17 cellular contexts compared by ENCODE assay signal in genomic region chr1:109996476-109996875, GRCh38. TPM values are rescaled to one million over a fixed set of nuclear protein-coding genes. Genes with fewer than 3 reads are reported as not detected.
DNase-seq lines count a peak whose midpoint lies in the region; ATAC-seq and TF ChIP-seq lines count a peak whose summit lies in the region.
"Had no signal": no experiment of that assay in that cellular context is flagged by ENCODE, and none has a peak within 500 bp of the region (broad histone marks: within the 10 kb centered on the region; RNA-seq: fewer than 3 reads in every experiment).

No MANE protein-coding gene starts in this region.

- H3K36me3 ChIP-seq in gastroesophageal sphincter, result no peaks in the 10 kb centered on the region
- H3K36me3 ChIP-seq in subcutaneous abdominal adipose tissue (ENCODE audit: control insufficient read depth in 5 of 5, insufficient read depth in 5 of 5, low read length in 5 of 5), result peaks cover 0 to 4% (median 0%) of the 10 kb centered on the region in 5 donors

- DNase-seq in HFFc6 (peak; percentile 86), astrocyte of the hippocampus (ENCODE audit: low read depth, low spot score) (peak; percentile 38), T-cell (no peak), NCI-H748 treated with DMSO at 0.1 percent for 48 hours (lab: John Stamatoyannopoulos, UW) (no peak)
- DNase-seq: activated CD4-positive, alpha-beta T cell treated with anti-CD3 and anti-CD28 coated beads, Interleukin-2, amount 10 ng/mL, durations not matched to agents 7 days and 5 days; activated T-cell treated with anti-CD3 and anti-CD28 coated beads for 4 hours; Calu3; left ventricle myocardium inferior; MV-4-11; NCI-H2029; NCI-H510A treated with DMSO at 0.1 percent for 48 hours; SK-N-SH had no signal

- H3K27me3 Mint-ChIP-seq in HFFc6 (ENCODE audit: insufficient read depth) (no peaks in the 10 kb centered on the region; the same call in 1 of the 2 replicates), T-cell (no peaks in the 10 kb centered on the region)
- no peaks in the 10 kb centered on the region for H3K27me3 Mint-ChIP-seq in activated T-helper 17 cell treated with anti-CD3 and anti-CD28 coated beads, Interleukin-2, amount 50 U/mL, for 72 hours
- H3K27me3 Mint-ChIP-seq: activated CD4-positive, alpha-beta T cell treated with anti-CD3 and anti-CD28 coated beads, Interleukin-2, amount 10 ng/mL, durations not matched to agents 7 days and 5 days; activated naive CD4-positive, alpha-beta T cell treated with anti-CD3 and anti-CD28 coated beads, Interleukin-2, amount 50 U/mL, for 24 hours; brain had no signal

- 75 to 96% methylated on average over 2 to 4 of the region's 5 CpGs for WGBS in gastroesophageal sphincter (ENCODE audit: low coverage in 1 of 2), 2 donors

- no peaks in the 10 kb centered on the region for H3K27me3 ChIP-seq in gastroesophageal sphincter
- no peaks in the 10 kb centered on the region for H3K27me3 ChIP-seq in subcutaneous abdominal adipose tissue (ENCODE audit: control insufficient read depth in 5 of 5, insufficient read depth in 4 of 5, low read length in 5 of 5)

- H3K27ac Mint-ChIP-seq in HFFc6 (peak overlapping the region; percentile 40; the same call in 1 of the 2 replicates), T-cell (no peak overlapping the region)
- no peak overlapping the region for H3K27ac Mint-ChIP-seq in activated T-helper 17 cell treated with anti-CD3 and anti-CD28 coated beads, Interleukin-2, amount 50 U/mL, for 72 hours
- H3K27ac Mint-ChIP-seq: activated CD4-positive, alpha-beta T cell treated with anti-CD3 and anti-CD28 coated beads, Interleukin-2, amount 10 ng/mL, durations not matched to agents 7 days and 5 days; activated naive CD4-positive, alpha-beta T cell treated with anti-CD3 and anti-CD28 coated beads, Interleukin-2, amount 50 U/mL, for 24 hours had no signal

- no peak for TF ChIP-seq EP300 in gastroesophageal sphincter (IDR thresholded peaks at IDR 0.05)

- H3K4me3 Mint-ChIP-seq in HFFc6, result no peak overlapping the region
- no peak overlapping the region for H3K4me3 Mint-ChIP-seq in T-cell
- H3K4me3 Mint-ChIP-seq in activated T-helper 17 cell treated with anti-CD3 and anti-CD28 coated beads, Interleukin-2, amount 50 U/mL, for 72 hours, result no peak overlapping the region
- H3K4me3 Mint-ChIP-seq: activated CD4-positive, alpha-beta T cell treated with anti-CD3 and anti-CD28 coated beads, Interleukin-2, amount 10 ng/mL, durations not matched to agents 7 days and 5 days; activated naive CD4-positive, alpha-beta T cell treated with anti-CD3 and anti-CD28 coated beads, Interleukin-2, amount 50 U/mL, for 24 hours had no signal

- H3K4me1 Mint-ChIP-seq in HFFc6 (ENCODE audit: low read depth), result peaks cover 59% of the 10 kb centered on the region
- peaks cover 6 to 15% (median 12%) of the 10 kb centered on the region in 3 donors for H3K4me1 Mint-ChIP-seq in T-cell
- peaks cover 10% of the 10 kb centered on the region for H3K4me1 Mint-ChIP-seq in activated T-helper 17 cell treated with anti-CD3 and anti-CD28 coated beads, Interleukin-2, amount 50 U/mL, for 72 hours

- no peak overlapping the region for H3K4me3 ChIP-seq in gastroesophageal sphincter
- no peak overlapping the region for H3K4me3 ChIP-seq in subcutaneous abdominal adipose tissue (ENCODE audit: low read depth in 1 of 5, low read length in 5 of 5)
- H3K4me3 ChIP-seq: left ventricle myocardium inferior had no signal

- no peak for TF ChIP-seq POLR2A in gastroesophageal sphincter (IDR thresholded peaks at IDR 0.05)

- CTCF ChIA-PET in T-cell (lab: Charles Lee), result interaction anchor here in 1 of 2 donors (0.7 kb wide), 1 partner anchor 12 kb away, joined by 3 read pairs; the partner anchor contains the start of gene AHCYL1

- H3K36me3 Mint-ChIP-seq in HFFc6 (ENCODE audit: low read depth), result 0 out of 2 replicates have a peak, but pooled peaks cover 14% of the 10 kb centered on the region
- H3K36me3 Mint-ChIP-seq in T-cell, result peaks cover 13% of the 10 kb centered on the region
- H3K36me3 Mint-ChIP-seq in activated T-helper 17 cell treated with anti-CD3 and anti-CD28 coated beads, Interleukin-2, amount 50 U/mL, for 72 hours (ENCODE audit: low read depth), result peaks cover 22% of the 10 kb centered on the region

- H3K9me3 Mint-ChIP-seq in HFFc6 (no peaks in the 10 kb centered on the region), T-cell (no peaks in the 10 kb centered on the region)
- H3K9me3 Mint-ChIP-seq in activated T-helper 17 cell treated with anti-CD3 and anti-CD28 coated beads, Interleukin-2, amount 50 U/mL, for 72 hours, result no peaks in the 10 kb centered on the region
- H3K9me3 Mint-ChIP-seq: activated CD4-positive, alpha-beta T cell treated with anti-CD3 and anti-CD28 coated beads, Interleukin-2, amount 10 ng/mL, durations not matched to agents 7 days and 5 days; activated naive CD4-positive, alpha-beta T cell treated with anti-CD3 and anti-CD28 coated beads, Interleukin-2, amount 50 U/mL, for 24 hours; brain had no signal

- H3K9ac ChIP-seq in subcutaneous abdominal adipose tissue (ENCODE audit: low read length in 5 of 5), result no peak overlapping the region
- H3K9ac ChIP-seq: SK-N-SH had no signal

- peak overlapping the region in 3 of 4 donors; percentile 34 to 80 (median 70) for H3K27ac ChIP-seq in gastroesophageal sphincter
- H3K27ac ChIP-seq in subcutaneous abdominal adipose tissue (ENCODE audit: low read depth, low read length), result peak overlapping the region; percentile 81
- H3K27ac ChIP-seq: left ventricle myocardium inferior had no signal

- TF ChIP-seq CTCF in HFFc6 (IDR thresholded peaks at IDR 0.05) (no peak), gastroesophageal sphincter (IDR thresholded peaks at IDR 0.05) (no peak)

- no peaks in the 10 kb centered on the region for H3K9me3 ChIP-seq in gastroesophageal sphincter
- no peaks in the 10 kb centered on the region for H3K9me3 ChIP-seq in subcutaneous abdominal adipose tissue (ENCODE audit: control insufficient read depth in 5 of 5, low read length in 5 of 5)
- H3K9me3 ChIP-seq: left ventricle myocardium inferior, SK-N-SH had no signal

- ATAC-seq in gastroesophageal sphincter (no peak), T-cell (replicated peaks in 1 of 4) (no peak)
- no peak for ATAC-seq in activated T-helper 17 cell treated with anti-CD3 and anti-CD28 coated beads, Interleukin-2, amount 50 U/mL, for 72 hours (replicated peaks)

- H3K4me1 ChIP-seq in gastroesophageal sphincter (peaks cover 15 to 82% (median 33%) of the 10 kb centered on the region in 3 donors), subcutaneous abdominal adipose tissue (ENCODE audit: control insufficient read depth in 5 of 5, insufficient read depth in 5 of 5, low read length in 5 of 5) (peaks cover 0 to 54% (median 39%) of the 10 kb centered on the region in 5 donors)

- POLR2A ChIA-PET in T-cell (lab: Charles Lee), result no interaction called here

RNA-seq across cellular contexts. Expression of gene AHCYL1, which starts 11.9 kb away (rescaled TPM):
- total RNA-seq in HFFc6 (2021; fragmentation: NEBNext Ultra II Directional; extraction: Animal tissue kit (Norgen Biotek cat#: 25700)), result 10 to 100 TPM; 73.4 to 87.1 (median 74.7) TPM
- total RNA-seq in gastroesophageal sphincter (100 to 1,000 TPM in 1 of 4 donors, 10 to 100 TPM in 3; 82.6 to 102 (median 92.4) TPM), T-cell (10 to 100 TPM; 23.0 to 41.6 (median 38.9) TPM)
- 10 to 100 TPM; 60.1 to 80.8 TPM for total RNA-seq in activated T-helper 17 cell treated with anti-CD3 and anti-CD28 coated beads, Interleukin-2, amount 50 U/mL, for 72 hours

RNA-seq across cellular contexts. Expression of gene STRIP1, which starts 37.9 kb away (rescaled TPM):
- 10 to 100 TPM; 33.2 to 48.4 (median 36.8) TPM for total RNA-seq in HFFc6 (2021; fragmentation: NEBNext Ultra II Directional; extraction: Animal tissue kit (Norgen Biotek cat#: 25700))
- total RNA-seq in gastroesophageal sphincter, result 10 to 100 TPM; 29.3 to 46.9 (median 35.9) TPM
- total RNA-seq in T-cell, result 10 to 100 TPM; 70.6 to 87.2 (median 73.3) TPM
- 10 to 100 TPM; 21.4 to 31.1 TPM for total RNA-seq in activated T-helper 17 cell treated with anti-CD3 and anti-CD28 coated beads, Interleukin-2, amount 50 U/mL, for 72 hours

Comparison
In these comparisons a context has a peak if more than half of its experiments do, and no peak if none do; other contexts are left out.
1. DNase-seq: peak in HFFc6 (single experiment) and astrocyte of the hippocampus (single experiment); none in T-cell (0 of 34) and NCI-H748 treated with DMSO at 0.1 percent for 48 hours (single experiment).